In genomic region chr10:72276013-72276387, GRCh38 we compare ENCODE assay signal across 1 cellular context.
TF ChIP-seq lines count a peak whose summit lies in the region.

No MANE protein-coding gene starts in this region.

TF ChIP-seq in HepG2, 621 proteins besides CTCF, POLR2A, EP300 and RAD21 (continued from another document and continues in another):
- peak; percentile 52; the same call in 1 of the 2 replicates for TF ChIP-seq PAF1 (CRISPR knock-in tag; IDR thresholded peaks at IDR 0.05)
- TF ChIP-seq, protein P1, sequence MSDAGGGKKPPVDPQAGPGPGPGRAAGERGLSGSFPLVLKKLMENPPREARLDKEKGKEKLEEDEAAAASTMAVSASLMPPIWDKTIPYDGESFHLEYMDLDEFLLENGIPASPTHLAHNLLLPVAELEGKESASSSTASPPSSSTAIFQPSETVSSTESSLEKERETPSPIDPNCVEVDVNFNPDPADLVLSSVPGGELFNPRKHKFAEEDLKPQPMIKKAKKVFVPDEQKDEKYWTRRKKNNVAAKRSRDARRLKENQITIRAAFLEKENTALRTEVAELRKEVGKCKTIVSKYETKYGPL (CRISPR knock-in tag; IDR thresholded peaks at IDR 0.05) = no peak
- TF ChIP-seq ZNF788 (CRISPR knock-in tag; IDR thresholded peaks at IDR 0.05; ENCODE audit: borderline replicate concordance) = no peak
- 0 out of 2 replicates have a peak, but pooled peaks have one; percentile 49 for TF ChIP-seq ATF7-NPFF (CRISPR knock-in tag; IDR thresholded peaks at IDR 0.05; ENCODE audit: low read depth)
- 0 out of 2 replicates have a peak, but pooled peaks have one; percentile 39 for TF ChIP-seq ZNF724P (CRISPR knock-in tag; IDR thresholded peaks at IDR 0.05; ENCODE audit: borderline replicate concordance)
- no peak for TF ChIP-seq PAXIP1 (CRISPR knock-in tag; conservative IDR thresholded peaks at IDR 0.05)
- peak; percentile 25 for TF ChIP-seq FOSL2 (CRISPR knock-in tag; IDR thresholded peaks at IDR 0.05)
- TF ChIP-seq XBP1 (CRISPR knock-in tag; IDR thresholded peaks at IDR 0.05) = no peak
- TF ChIP-seq ZNF354B (CRISPR knock-in tag; IDR thresholded peaks at IDR 0.05) = no peak
- TF ChIP-seq MAFG (CRISPR knock-in tag; IDR thresholded peaks at IDR 0.05) = no peak
- TF ChIP-seq, protein P2, sequence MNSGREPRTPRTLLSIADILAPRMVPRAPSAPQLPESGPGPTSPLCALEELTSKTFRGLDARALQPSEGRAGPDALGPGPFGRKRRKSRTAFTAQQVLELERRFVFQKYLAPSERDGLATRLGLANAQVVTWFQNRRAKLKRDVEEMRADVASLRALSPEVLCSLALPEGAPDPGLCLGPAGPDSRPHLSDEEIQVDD (CRISPR knock-in tag; IDR thresholded peaks at IDR 0.05; ENCODE audit: borderline replicate concordance) = 0 out of 2 replicates have a peak, but pooled peaks have one; percentile 32
- TF ChIP-seq MIER3 (CRISPR knock-in tag; IDR thresholded peaks at IDR 0.05; ENCODE audit: borderline replicate concordance) = no peak
- TF ChIP-seq, protein P3, sequence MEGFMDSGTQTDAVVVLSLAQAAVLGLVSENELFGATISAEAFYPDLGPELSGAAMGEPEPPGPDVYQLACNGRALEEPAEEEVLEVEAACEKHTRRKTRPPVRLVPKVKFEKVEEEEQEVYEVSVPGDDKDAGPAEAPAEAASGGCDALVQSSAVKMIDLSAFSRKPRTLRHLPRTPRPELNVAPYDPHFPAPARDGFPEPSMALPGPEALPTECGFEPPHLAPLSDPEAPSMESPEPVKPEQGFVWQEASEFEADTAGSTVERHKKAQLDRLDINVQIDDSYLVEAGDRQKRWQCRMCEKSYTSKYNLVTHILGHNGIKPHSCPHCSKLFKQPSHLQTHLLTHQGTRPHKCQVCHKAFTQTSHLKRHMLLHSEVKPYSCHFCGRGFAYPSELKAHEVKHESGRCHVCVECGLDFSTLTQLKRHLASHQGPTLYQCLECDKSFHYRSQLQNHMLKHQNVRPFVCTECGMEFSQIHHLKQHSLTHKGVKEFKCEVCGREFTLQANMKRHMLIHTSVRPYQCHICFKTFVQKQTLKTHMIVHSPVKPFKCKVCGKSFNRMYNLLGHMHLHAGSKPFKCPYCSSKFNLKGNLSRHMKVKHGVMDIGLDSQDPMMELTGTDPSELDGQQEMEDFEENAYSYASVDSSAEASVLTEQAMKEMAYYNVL (CRISPR knock-in tag; IDR thresholded peaks at IDR 0.05; ENCODE audit: borderline replicate concordance) = 0 out of 2 replicates have a peak, but pooled peaks have one; percentile 2
- TF ChIP-seq SP5 (CRISPR knock-in tag; IDR thresholded peaks at IDR 0.05; ENCODE audit: borderline replicate concordance, low read depth) = no peak
- no peak for TF ChIP-seq JUN (CRISPR knock-in tag; IDR thresholded peaks at IDR 0.05)
- TF ChIP-seq, protein P4, sequence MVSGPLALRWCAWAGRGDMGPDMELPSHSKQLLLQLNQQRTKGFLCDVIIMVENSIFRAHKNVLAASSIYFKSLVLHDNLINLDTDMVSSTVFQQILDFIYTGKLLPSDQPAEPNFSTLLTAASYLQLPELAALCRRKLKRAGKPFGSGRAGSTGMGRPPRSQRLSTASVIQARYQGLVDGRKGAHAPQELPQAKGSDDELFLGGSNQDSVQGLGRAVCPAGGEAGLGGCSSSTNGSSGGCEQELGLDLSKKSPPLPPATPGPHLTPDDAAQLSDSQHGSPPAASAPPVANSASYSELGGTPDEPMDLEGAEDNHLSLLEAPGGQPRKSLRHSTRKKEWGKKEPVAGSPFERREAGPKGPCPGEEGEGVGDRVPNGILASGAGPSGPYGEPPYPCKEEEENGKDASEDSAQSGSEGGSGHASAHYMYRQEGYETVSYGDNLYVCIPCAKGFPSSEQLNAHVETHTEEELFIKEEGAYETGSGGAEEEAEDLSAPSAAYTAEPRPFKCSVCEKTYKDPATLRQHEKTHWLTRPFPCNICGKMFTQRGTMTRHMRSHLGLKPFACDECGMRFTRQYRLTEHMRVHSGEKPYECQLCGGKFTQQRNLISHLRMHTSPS (CRISPR knock-in tag; IDR thresholded peaks at IDR 0.05; ENCODE audit: low read depth) = peak; percentile 77
- TF ChIP-seq HOMEZ (CRISPR knock-in tag; IDR thresholded peaks at IDR 0.05; ENCODE audit: low read depth) = 0 out of 2 replicates have a peak, but pooled peaks have one; percentile 4
- no peak for TF ChIP-seq NR2F2 (IDR thresholded peaks at IDR 0.05; ENCODE audit: borderline replicate concordance, low read depth)
- no peak for TF ChIP-seq ETV6 (CRISPR knock-in tag; conservative IDR thresholded peaks at IDR 0.05)
- TF ChIP-seq CBX1 (IDR thresholded peaks at IDR 0.05; ENCODE audit: low read depth) = peak; percentile 13
- peak; percentile 32 for TF ChIP-seq AGO2 (optimal IDR thresholded peaks at IDR 0.05; ENCODE audit: low read depth, low read length)
- peak; percentile 22 for TF ChIP-seq ZNF407 (CRISPR knock-in tag; IDR thresholded peaks at IDR 0.05; ENCODE audit: not compliant biosample characterization)
- TF ChIP-seq ZNF225 (CRISPR knock-in tag; IDR thresholded peaks at IDR 0.05) = no peak
- no peak for TF ChIP-seq KIAA2018 (CRISPR knock-in tag; IDR thresholded peaks at IDR 0.05; ENCODE audit: borderline replicate concordance)
- TF ChIP-seq NCOA5 (CRISPR knock-in tag; IDR thresholded peaks at IDR 0.05) = no peak
